Comparison of ENCODE assay signal across 3 cellular contexts in the genomic region with DNA sequence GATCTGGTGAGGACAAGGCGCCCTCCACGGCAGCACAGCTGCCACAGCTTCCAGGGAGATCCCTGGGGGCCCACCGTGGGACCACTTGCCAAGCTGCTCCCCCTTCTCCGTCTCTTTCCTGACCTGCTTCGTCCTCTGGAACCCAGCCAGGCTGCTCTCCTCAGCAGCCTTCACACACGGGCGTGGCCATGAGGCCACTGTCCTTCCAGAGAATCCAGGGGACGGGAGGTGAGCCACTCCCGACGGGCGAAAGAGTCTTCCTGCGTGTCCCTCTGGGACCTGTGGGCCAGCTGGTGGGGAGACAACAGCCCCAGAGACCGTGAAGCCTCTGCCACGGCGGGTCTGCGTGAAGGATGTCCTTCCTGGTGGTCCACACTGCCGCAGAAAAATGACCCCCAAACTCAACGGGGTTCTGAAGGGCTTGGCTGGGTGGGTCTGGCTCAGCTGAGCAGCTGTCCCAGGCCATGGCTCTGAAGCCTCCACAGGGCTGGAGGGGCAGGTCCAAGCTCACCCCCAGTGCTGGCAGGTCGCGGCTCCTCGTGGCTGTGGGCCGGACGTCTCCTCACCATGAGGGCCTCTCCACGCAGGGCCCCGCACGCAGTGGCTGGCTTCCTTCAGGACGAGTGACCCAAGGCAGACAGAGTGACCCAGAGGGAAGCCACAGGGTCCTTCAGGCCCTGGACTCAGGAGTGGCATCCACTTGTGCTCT.
TF ChIP-seq lines count a peak whose summit lies in the region.

No MANE protein-coding gene starts in this region.

TF ChIP-seq in SK-N-SH, 30 proteins besides CTCF, POLR2A, EP300 and RAD21 (continues in another document):
- TF ChIP-seq, protein P1, sequence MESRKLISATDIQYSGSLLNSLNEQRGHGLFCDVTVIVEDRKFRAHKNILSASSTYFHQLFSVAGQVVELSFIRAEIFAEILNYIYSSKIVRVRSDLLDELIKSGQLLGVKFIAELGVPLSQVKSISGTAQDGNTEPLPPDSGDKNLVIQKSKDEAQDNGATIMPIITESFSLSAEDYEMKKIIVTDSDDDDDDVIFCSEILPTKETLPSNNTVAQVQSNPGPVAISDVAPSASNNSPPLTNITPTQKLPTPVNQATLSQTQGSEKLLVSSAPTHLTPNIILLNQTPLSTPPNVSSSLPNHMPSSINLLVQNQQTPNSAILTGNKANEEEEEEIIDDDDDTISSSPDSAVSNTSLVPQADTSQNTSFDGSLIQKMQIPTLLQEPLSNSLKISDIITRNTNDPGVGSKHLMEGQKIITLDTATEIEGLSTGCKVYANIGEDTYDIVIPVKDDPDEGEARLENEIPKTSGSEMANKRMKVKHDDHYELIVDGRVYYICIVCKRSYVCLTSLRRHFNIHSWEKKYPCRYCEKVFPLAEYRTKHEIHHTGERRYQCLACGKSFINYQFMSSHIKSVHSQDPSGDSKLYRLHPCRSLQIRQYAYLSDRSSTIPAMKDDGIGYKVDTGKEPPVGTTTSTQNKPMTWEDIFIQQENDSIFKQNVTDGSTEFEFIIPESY (IDR thresholded peaks at IDR 0.05; ENCODE audit: borderline replicate concordance, low read depth), result no peak
- TF ChIP-seq RFX5 (IDR thresholded peaks at IDR 0.05; ENCODE audit: low read length) (no peak), MEF2A (IDR thresholded peaks at IDR 0.05; ENCODE audit: borderline replicate concordance, low read depth) (no peak), TCF12 (IDR thresholded peaks at IDR 0.05) (no peak), CHD2 (IDR thresholded peaks at IDR 0.05; ENCODE audit: low read length, partially characterized antibody) (no peak), RXRA (IDR thresholded peaks at IDR 0.05; ENCODE audit: borderline replicate concordance, low read depth) (no peak), POLR2AphosphoS5 (IDR thresholded peaks at IDR 0.05; ENCODE audit: low read depth, low read length) (no peak), TAF1 (IDR thresholded peaks at IDR 0.05; ENCODE audit: borderline replicate concordance, low read depth, low read length) (no peak), FOXM1 (IDR thresholded peaks at IDR 0.05; ENCODE audit: low read depth) (no peak), EZH2phosphoT487 (IDR thresholded peaks at IDR 0.05; ENCODE audit: borderline replicate concordance, low read depth) (no peak), NRF1 (IDR thresholded peaks at IDR 0.05; ENCODE audit: low read depth, low read length) (no peak)
- TF ChIP-seq, protein P2, sequence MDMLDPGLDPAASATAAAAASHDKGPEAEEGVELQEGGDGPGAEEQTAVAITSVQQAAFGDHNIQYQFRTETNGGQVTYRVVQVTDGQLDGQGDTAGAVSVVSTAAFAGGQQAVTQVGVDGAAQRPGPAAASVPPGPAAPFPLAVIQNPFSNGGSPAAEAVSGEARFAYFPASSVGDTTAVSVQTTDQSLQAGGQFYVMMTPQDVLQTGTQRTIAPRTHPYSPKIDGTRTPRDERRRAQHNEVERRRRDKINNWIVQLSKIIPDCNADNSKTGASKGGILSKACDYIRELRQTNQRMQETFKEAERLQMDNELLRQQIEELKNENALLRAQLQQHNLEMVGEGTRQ (IDR thresholded peaks at IDR 0.05; ENCODE audit: borderline replicate concordance, low read depth, low read length), result no peak
- TF ChIP-seq, protein P3, sequence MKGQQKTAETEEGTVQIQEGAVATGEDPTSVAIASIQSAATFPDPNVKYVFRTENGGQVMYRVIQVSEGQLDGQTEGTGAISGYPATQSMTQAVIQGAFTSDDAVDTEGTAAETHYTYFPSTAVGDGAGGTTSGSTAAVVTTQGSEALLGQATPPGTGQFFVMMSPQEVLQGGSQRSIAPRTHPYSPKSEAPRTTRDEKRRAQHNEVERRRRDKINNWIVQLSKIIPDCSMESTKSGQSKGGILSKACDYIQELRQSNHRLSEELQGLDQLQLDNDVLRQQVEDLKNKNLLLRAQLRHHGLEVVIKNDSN (IDR thresholded peaks at IDR 0.05; ENCODE audit: borderline replicate concordance, low read depth), result no peak

TF ChIP-seq in SK-N-SH treated with all-trans-retinoic acid at 6 μM for 48 hours, 23 proteins besides CTCF, POLR2A, EP300 and RAD21:
- TF ChIP-seq PPARA (CRISPR knock-in tag; IDR thresholded peaks at IDR 0.05; ENCODE audit: borderline replicate concordance) (no peak), BACH2 (CRISPR knock-in tag; IDR thresholded peaks at IDR 0.05; ENCODE audit: borderline replicate concordance) (no peak), ZNF70 (CRISPR knock-in tag; IDR thresholded peaks at IDR 0.05) (no peak), SNAI2 (CRISPR knock-in tag; IDR thresholded peaks at IDR 0.05) (no peak), ISL1 (CRISPR knock-in tag; IDR thresholded peaks at IDR 0.05) (no peak), RARB (CRISPR knock-in tag; IDR thresholded peaks at IDR 0.05) (no peak), TCF4 (CRISPR knock-in tag; IDR thresholded peaks at IDR 0.05; ENCODE audit: borderline replicate concordance) (no peak), TOX (CRISPR knock-in tag; IDR thresholded peaks at IDR 0.05; ENCODE audit: borderline replicate concordance) (no peak), ZFP30 (CRISPR knock-in tag; IDR thresholded peaks at IDR 0.05) (no peak)
- TF ChIP-seq, protein P4, sequence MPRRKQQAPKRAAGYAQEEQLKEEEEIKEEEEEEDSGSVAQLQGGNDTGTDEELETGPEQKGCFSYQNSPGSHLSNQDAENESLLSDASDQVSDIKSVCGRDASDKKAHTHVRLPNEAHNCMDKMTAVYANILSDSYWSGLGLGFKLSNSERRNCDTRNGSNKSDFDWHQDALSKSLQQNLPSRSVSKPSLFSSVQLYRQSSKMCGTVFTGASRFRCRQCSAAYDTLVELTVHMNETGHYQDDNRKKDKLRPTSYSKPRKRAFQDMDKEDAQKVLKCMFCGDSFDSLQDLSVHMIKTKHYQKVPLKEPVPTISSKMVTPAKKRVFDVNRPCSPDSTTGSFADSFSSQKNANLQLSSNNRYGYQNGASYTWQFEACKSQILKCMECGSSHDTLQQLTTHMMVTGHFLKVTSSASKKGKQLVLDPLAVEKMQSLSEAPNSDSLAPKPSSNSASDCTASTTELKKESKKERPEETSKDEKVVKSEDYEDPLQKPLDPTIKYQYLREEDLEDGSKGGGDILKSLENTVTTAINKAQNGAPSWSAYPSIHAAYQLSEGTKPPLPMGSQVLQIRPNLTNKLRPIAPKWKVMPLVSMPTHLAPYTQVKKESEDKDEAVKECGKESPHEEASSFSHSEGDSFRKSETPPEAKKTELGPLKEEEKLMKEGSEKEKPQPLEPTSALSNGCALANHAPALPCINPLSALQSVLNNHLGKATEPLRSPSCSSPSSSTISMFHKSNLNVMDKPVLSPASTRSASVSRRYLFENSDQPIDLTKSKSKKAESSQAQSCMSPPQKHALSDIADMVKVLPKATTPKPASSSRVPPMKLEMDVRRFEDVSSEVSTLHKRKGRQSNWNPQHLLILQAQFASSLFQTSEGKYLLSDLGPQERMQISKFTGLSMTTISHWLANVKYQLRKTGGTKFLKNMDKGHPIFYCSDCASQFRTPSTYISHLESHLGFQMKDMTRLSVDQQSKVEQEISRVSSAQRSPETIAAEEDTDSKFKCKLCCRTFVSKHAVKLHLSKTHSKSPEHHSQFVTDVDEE (CRISPR knock-in tag; IDR thresholded peaks at IDR 0.05), result no peak

TF ChIP-seq in IMR-90, 13 proteins besides CTCF, POLR2A, EP300 and RAD21:
- TF ChIP-seq RCOR1 (IDR thresholded peaks at IDR 0.05; ENCODE audit: insufficient replicate concordance, low read length), result no peak
- TF ChIP-seq MAZ (IDR thresholded peaks at IDR 0.05; ENCODE audit: borderline replicate concordance, low read depth, low read length), result no peak
TF ChIP-seq in IMR-90: peak in this region for 0.
